1 cellular context compared by ENCODE assay signal in the genomic region with DNA sequence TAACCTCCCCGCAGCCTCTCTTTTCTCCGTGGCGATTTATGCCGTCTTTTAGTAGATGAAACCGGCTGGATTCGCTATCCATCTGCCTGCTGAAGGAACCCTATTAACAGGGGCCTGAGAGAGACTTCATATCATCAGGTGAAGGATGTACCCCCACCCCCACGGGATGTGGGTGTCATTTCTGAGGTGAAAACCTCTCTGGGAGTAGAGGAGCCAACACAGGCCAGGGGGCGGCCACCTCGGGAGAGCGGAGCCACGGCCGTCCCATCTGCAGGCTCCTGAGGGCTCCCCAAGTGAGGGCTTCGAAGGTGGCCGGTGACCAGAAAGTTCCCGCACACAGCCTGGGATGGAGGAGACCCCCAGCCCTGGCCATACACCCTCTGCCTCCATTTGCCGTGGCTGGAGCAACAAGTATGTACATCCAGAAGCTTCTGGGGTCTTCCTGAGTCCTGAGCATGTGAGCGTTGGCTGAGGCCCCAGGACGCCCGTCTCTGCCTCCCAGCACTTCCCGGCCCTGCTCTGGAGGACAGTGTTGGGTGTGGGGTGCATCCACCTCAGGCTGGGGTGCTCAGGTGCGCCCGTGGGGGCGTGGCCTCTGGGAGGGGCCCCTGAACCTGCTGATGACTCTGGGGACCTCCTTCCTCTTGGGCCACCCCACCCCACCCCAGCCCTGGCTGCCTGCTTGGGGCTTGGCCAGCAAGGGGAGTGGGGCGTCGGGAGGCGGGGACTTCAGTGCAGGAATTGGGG.
TF ChIP-seq lines count a peak whose summit lies in the region.

No MANE protein-coding gene starts in this region.

TF ChIP-seq in WTC11, 78 proteins besides CTCF, POLR2A, EP300 and RAD21 (continued from another document):
- TF ChIP-seq, protein P1, sequence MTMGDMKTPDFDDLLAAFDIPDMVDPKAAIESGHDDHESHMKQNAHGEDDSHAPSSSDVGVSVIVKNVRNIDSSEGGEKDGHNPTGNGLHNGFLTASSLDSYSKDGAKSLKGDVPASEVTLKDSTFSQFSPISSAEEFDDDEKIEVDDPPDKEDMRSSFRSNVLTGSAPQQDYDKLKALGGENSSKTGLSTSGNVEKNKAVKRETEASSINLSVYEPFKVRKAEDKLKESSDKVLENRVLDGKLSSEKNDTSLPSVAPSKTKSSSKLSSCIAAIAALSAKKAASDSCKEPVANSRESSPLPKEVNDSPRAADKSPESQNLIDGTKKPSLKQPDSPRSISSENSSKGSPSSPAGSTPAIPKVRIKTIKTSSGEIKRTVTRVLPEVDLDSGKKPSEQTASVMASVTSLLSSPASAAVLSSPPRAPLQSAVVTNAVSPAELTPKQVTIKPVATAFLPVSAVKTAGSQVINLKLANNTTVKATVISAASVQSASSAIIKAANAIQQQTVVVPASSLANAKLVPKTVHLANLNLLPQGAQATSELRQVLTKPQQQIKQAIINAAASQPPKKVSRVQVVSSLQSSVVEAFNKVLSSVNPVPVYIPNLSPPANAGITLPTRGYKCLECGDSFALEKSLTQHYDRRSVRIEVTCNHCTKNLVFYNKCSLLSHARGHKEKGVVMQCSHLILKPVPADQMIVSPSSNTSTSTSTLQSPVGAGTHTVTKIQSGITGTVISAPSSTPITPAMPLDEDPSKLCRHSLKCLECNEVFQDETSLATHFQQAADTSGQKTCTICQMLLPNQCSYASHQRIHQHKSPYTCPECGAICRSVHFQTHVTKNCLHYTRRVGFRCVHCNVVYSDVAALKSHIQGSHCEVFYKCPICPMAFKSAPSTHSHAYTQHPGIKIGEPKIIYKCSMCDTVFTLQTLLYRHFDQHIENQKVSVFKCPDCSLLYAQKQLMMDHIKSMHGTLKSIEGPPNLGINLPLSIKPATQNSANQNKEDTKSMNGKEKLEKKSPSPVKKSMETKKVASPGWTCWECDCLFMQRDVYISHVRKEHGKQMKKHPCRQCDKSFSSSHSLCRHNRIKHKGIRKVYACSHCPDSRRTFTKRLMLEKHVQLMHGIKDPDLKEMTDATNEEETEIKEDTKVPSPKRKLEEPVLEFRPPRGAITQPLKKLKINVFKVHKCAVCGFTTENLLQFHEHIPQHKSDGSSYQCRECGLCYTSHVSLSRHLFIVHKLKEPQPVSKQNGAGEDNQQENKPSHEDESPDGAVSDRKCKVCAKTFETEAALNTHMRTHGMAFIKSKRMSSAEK (CRISPR knock-in tag; IDR thresholded peaks at IDR 0.05; ENCODE audit: borderline replicate concordance) = no peak
- TF ChIP-seq USF1 (CRISPR knock-in tag; IDR thresholded peaks at IDR 0.05) (no peak), NFYB (CRISPR knock-in tag; conservative IDR thresholded peaks at IDR 0.05; ENCODE audit: low read depth) (no peak), ZNF219 (CRISPR knock-in tag; IDR thresholded peaks at IDR 0.05; ENCODE audit: borderline replicate concordance) (no peak), OVOL2 (CRISPR knock-in tag; IDR thresholded peaks at IDR 0.05; ENCODE audit: borderline replicate concordance) (no peak), FOXP4 (CRISPR knock-in tag; IDR thresholded peaks at IDR 0.05) (no peak), ZNF416 (CRISPR knock-in tag; IDR thresholded peaks at IDR 0.05) (no peak), ZNF671 (CRISPR knock-in tag; IDR thresholded peaks at IDR 0.05) (no peak), SMAD4 (CRISPR knock-in tag; IDR thresholded peaks at IDR 0.05) (no peak), ZBTB43 (CRISPR knock-in tag; IDR thresholded peaks at IDR 0.05) (no peak)
- TF ChIP-seq, protein P2, sequence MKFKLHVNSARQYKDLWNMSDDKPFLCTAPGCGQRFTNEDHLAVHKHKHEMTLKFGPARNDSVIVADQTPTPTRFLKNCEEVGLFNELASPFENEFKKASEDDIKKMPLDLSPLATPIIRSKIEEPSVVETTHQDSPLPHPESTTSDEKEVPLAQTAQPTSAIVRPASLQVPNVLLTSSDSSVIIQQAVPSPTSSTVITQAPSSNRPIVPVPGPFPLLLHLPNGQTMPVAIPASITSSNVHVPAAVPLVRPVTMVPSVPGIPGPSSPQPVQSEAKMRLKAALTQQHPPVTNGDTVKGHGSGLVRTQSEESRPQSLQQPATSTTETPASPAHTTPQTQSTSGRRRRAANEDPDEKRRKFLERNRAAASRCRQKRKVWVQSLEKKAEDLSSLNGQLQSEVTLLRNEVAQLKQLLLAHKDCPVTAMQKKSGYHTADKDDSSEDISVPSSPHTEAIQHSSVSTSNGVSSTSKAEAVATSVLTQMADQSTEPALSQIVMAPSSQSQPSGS (CRISPR knock-in tag; IDR thresholded peaks at IDR 0.05; ENCODE audit: borderline replicate concordance, low read depth) = no peak
- TF ChIP-seq, protein P3, sequence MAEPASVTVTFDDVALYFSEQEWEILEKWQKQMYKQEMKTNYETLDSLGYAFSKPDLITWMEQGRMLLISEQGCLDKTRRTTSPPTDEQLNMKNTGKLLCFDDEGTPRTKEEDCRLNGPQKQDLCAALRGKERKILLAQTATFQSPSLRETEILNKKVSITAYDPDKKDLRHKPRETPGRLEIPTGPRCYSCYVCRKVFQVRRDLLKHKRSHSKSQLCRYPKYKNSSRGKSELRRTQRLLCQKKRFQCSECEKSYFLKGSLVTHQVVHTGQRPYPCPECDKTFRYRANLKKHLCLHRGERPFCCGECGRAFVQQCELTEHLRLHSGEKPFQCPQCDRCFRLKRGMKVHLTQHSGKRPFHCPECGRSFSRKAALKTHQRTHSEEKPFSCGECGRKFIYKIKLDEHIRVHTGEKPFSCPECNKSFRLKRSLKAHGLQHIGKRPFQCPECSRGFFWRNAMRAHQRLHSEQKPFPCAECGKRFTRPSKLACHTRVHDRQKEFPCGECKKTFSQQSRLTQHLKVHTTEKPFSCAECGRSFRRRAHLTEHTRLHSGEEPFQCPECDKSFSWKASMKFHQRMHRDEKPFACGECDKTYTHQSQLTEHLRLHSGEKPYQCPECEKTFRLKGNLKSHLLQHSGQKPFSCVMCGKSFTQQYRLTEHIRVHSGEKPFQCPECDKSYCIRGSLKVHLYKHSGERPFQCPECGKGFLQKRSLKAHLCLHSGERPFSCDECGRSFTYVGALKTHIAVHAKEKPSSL (CRISPR knock-in tag; conservative IDR thresholded peaks at IDR 0.05) = no peak
- TF ChIP-seq, protein P4, sequence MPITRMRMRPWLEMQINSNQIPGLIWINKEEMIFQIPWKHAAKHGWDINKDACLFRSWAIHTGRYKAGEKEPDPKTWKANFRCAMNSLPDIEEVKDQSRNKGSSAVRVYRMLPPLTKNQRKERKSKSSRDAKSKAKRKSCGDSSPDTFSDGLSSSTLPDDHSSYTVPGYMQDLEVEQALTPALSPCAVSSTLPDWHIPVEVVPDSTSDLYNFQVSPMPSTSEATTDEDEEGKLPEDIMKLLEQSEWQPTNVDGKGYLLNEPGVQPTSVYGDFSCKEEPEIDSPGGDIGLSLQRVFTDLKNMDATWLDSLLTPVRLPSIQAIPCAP (CRISPR knock-in tag; IDR thresholded peaks at IDR 0.05) = no peak
